ENCODE assay signal across 1 cellular context in genomic region chr2:20567159-20567925, GRCh38.
TF ChIP-seq lines count a peak whose summit lies in the region.

No MANE protein-coding gene starts in this region.

TF ChIP-seq in HepG2, 621 proteins besides CTCF, POLR2A, EP300 and RAD21 (continued from another document and continues in another):
- no peak for TF ChIP-seq AGO1 (IDR thresholded peaks at IDR 0.05; ENCODE audit: low read depth, low read length, poor library complexity, severe bottlenecking)
- TF ChIP-seq PLSCR1 (CRISPR knock-in tag; IDR thresholded peaks at IDR 0.05; ENCODE audit: borderline replicate concordance), result no peak
- TF ChIP-seq PATZ1 (CRISPR knock-in tag; IDR thresholded peaks at IDR 0.05), result peak; percentile 39; the same call in 1 of the 2 replicates
- peak; percentile 20; the same call in 1 of the 2 replicates for TF ChIP-seq GFI1 (CRISPR knock-in tag; IDR thresholded peaks at IDR 0.05; ENCODE audit: borderline replicate concordance)
- TF ChIP-seq ZNF550 (CRISPR knock-in tag; IDR thresholded peaks at IDR 0.05; ENCODE audit: borderline replicate concordance), result no peak
- TF ChIP-seq FOXK2 (IDR thresholded peaks at IDR 0.05), result no peak
- TF ChIP-seq STAG1 (CRISPR knock-in tag; IDR thresholded peaks at IDR 0.05), result no peak
- TF ChIP-seq SP5 (CRISPR knock-in tag; IDR thresholded peaks at IDR 0.05; ENCODE audit: borderline replicate concordance, low read depth), result no peak
- TF ChIP-seq FOXP4 (CRISPR knock-in tag; IDR thresholded peaks at IDR 0.05), result no peak
- no peak; the same call in 1 of the 2 replicates for TF ChIP-seq HIVEP1 (CRISPR knock-in tag; IDR thresholded peaks at IDR 0.05)
- no peak for TF ChIP-seq MEF2D (CRISPR knock-in tag; IDR thresholded peaks at IDR 0.05)
- TF ChIP-seq ZC3H4 (CRISPR knock-in tag; IDR thresholded peaks at IDR 0.05; ENCODE audit: borderline replicate concordance), result no peak
- TF ChIP-seq ZNF691 (CRISPR knock-in tag; IDR thresholded peaks at IDR 0.05; ENCODE audit: borderline replicate concordance, low read depth), result no peak
- TF ChIP-seq PRPF4 (IDR thresholded peaks at IDR 0.05; ENCODE audit: low read depth, low read length, poor library complexity, severe bottlenecking), result no peak
- TF ChIP-seq ZNF335 (CRISPR knock-in tag; IDR thresholded peaks at IDR 0.05), result no peak
- no peak for TF ChIP-seq ZNF280D (CRISPR knock-in tag; IDR thresholded peaks at IDR 0.05)
- 0 out of 2 replicates have a peak, but pooled peaks have one; percentile 11 for TF ChIP-seq ZNF788 (CRISPR knock-in tag; IDR thresholded peaks at IDR 0.05; ENCODE audit: borderline replicate concordance)
- peak; percentile 92 for TF ChIP-seq TEAD3 (CRISPR knock-in tag; optimal IDR thresholded peaks at IDR 0.05; ENCODE audit: borderline replicate concordance)
- no peak for TF ChIP-seq ZNF512B (CRISPR knock-in tag; IDR thresholded peaks at IDR 0.05; ENCODE audit: borderline replicate concordance)
- no peak for TF ChIP-seq ELF3 (CRISPR knock-in tag; IDR thresholded peaks at IDR 0.05)
- TF ChIP-seq ZNF605 (CRISPR knock-in tag; IDR thresholded peaks at IDR 0.05), result no peak
- no peak for TF ChIP-seq ZNF343 (CRISPR knock-in tag; IDR thresholded peaks at IDR 0.05)
- TF ChIP-seq RFX1 (IDR thresholded peaks at IDR 0.05), result no peak
- TF ChIP-seq TRIM22 (IDR thresholded peaks at IDR 0.05), result no peak
- no peak for TF ChIP-seq DR1 (CRISPR knock-in tag; IDR thresholded peaks at IDR 0.05)
- TF ChIP-seq CHD4 (IDR thresholded peaks at IDR 0.05; ENCODE audit: borderline replicate concordance, low read length), result no peak
- TF ChIP-seq ZBTB2 (CRISPR knock-in tag; IDR thresholded peaks at IDR 0.05; ENCODE audit: low read depth), result no peak
- no peak for TF ChIP-seq ZNF589 (CRISPR knock-in tag; conservative IDR thresholded peaks at IDR 0.05)
- no peak for TF ChIP-seq ZNF180 (CRISPR knock-in tag; IDR thresholded peaks at IDR 0.05; ENCODE audit: borderline replicate concordance, low read depth)
- no peak for TF ChIP-seq ZBTB34 (CRISPR knock-in tag; IDR thresholded peaks at IDR 0.05)
- TF ChIP-seq NR2C2 (CRISPR knock-in tag; IDR thresholded peaks at IDR 0.05; ENCODE audit: borderline replicate concordance), result peak; percentile 88
- no peak for TF ChIP-seq SSRP1 (CRISPR knock-in tag; IDR thresholded peaks at IDR 0.05)
- no peak for TF ChIP-seq ZNF780A (CRISPR knock-in tag; IDR thresholded peaks at IDR 0.05)
- peak; percentile 74 for TF ChIP-seq ZNF687 (CRISPR knock-in tag; IDR thresholded peaks at IDR 0.05)
- no peak for TF ChIP-seq TAF15 (IDR thresholded peaks at IDR 0.05; ENCODE audit: low read depth, low read length, poor library complexity, severe bottlenecking)
- TF ChIP-seq MTF2 (CRISPR knock-in tag; IDR thresholded peaks at IDR 0.05; ENCODE audit: borderline replicate concordance), result no peak
- no peak for TF ChIP-seq SMARCE1 (IDR thresholded peaks at IDR 0.05; ENCODE audit: borderline replicate concordance)
- no peak for TF ChIP-seq CAMTA2 (CRISPR knock-in tag; IDR thresholded peaks at IDR 0.05; ENCODE audit: borderline replicate concordance)
- no peak for TF ChIP-seq MTA3 (CRISPR knock-in tag; IDR thresholded peaks at IDR 0.05)
- no peak for TF ChIP-seq GABPB1 (CRISPR knock-in tag; IDR thresholded peaks at IDR 0.05)
- no peak for TF ChIP-seq ZKSCAN1 (IDR thresholded peaks at IDR 0.05; ENCODE audit: low read length)
